In genomic region chr1:161914595-161914994, GRCh38 we compare ENCODE assay signal across 1 cellular context.
TF ChIP-seq lines count a peak whose summit lies in the region.

No MANE protein-coding gene starts in this region.

TF ChIP-seq in GM23338, 12 proteins besides CTCF, POLR2A, EP300 and RAD21 (continued from another document):
- TF ChIP-seq ETS1 (IDR thresholded peaks at IDR 0.05) = no peak
- TF ChIP-seq STAT1 (IDR thresholded peaks at IDR 0.05; ENCODE audit: unreplicated experiment) = no peak
- TF ChIP-seq CREB1 (CRISPR knock-in tag; IDR thresholded peaks at IDR 0.05; ENCODE audit: low read depth) = no peak
- TF ChIP-seq REST (IDR thresholded peaks at IDR 0.05; ENCODE audit: unreplicated experiment) = no peak
- no peak for TF ChIP-seq ZNF331 (CRISPR knock-in tag; IDR thresholded peaks at IDR 0.05; ENCODE audit: low read depth)
- TF ChIP-seq EZH2phosphoT487 (IDR thresholded peaks at IDR 0.05; ENCODE audit: unreplicated experiment) = no peak
- TF ChIP-seq NANOG (IDR thresholded peaks at IDR 0.05; ENCODE audit: borderline replicate concordance) = no peak
- no peak for TF ChIP-seq POLR2AphosphoS5 (IDR thresholded peaks at IDR 0.05; ENCODE audit: low read depth)
- TF ChIP-seq EZH2 (IDR thresholded peaks at IDR 0.05; ENCODE audit: low read depth, unreplicated experiment) = no peak
- no peak for TF ChIP-seq ZNF462 (CRISPR knock-in tag; IDR thresholded peaks at IDR 0.05)
